ENCODE assay signal across 1 cellular context in genomic region chr17:78376161-78376560, GRCh38.
TF ChIP-seq lines count a peak whose summit lies in the region.

No MANE protein-coding gene starts in this region.

TF ChIP-seq in IMR-90, 13 proteins besides CTCF, POLR2A, EP300 and RAD21 (continued from another document):
- TF ChIP-seq CHD1 (IDR thresholded peaks at IDR 0.05; ENCODE audit: low read depth, low read length) (no peak), BHLHE40 (IDR thresholded peaks at IDR 0.05; ENCODE audit: low read depth, low read length) (no peak), CEBPB (IDR thresholded peaks at IDR 0.05; ENCODE audit: low read depth, low read length) (no peak), ELK1 (IDR thresholded peaks at IDR 0.05; ENCODE audit: borderline replicate concordance, low read depth, low read length) (no peak), MXI1 (IDR thresholded peaks at IDR 0.05; ENCODE audit: borderline replicate concordance, low read depth, low read length) (no peak), SMC3 (IDR thresholded peaks at IDR 0.05; ENCODE audit: low read depth, low read length) (no peak), RCOR1 (IDR thresholded peaks at IDR 0.05; ENCODE audit: insufficient replicate concordance, low read length) (no peak)
